19 cellular contexts compared by ENCODE assay signal in the genomic region with DNA sequence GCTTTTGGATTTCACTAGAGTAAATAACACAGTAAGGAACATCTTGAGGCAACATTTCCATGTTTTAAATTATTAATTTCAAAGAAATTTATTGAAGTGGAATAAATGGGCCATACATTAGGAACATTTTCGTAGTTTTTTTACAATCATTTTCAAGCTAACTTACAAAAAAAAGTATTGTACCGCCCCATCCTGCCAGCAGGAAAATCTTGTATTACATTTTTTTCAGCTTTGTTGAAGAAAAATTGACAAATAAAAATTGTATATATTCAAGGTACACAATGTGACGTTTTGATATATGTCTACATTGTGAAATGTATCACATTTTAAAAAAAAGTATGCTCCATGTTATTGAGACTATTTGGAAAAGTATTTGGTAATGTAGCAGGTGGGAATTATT.
"Had no signal": no experiment of that assay in that cellular context is flagged by ENCODE, and none has a peak within 500 bp of the region (broad histone marks: within the 10 kb centered on the region; RNA-seq: fewer than 3 reads in every experiment).

No MANE protein-coding gene starts in this region.

- H3K36me3 ChIP-seq: colonic mucosa had no signal

- DNase-seq: activated B cell treated with CpG ODN at 0.5 μM for 24 hours; activated CD4-positive, alpha-beta T cell treated with anti-CD3 and anti-CD28 coated beads, Interleukin-2, amount 10 ng/mL, durations not matched to agents 24 days and 14 days; activated CD8-positive, alpha-beta memory T cell treated with anti-CD3 and anti-CD28 coated beads, Interleukin-2, amount 50 U/mL, for 4 hours; activated CD8-positive, alpha-beta T cell treated with anti-CD3 and anti-CD28 coated beads, Interleukin-2, amount 10 ng/mL, durations not matched to agents 7 days and 5 days; activated effector memory CD4-positive, alpha-beta T cell treated with anti-CD3 and anti-CD28 coated beads, Interleukin-2, amount 50 U/mL, for 16 hours; activated T-cell treated with anti-CD3 and anti-CD28 coated beads, Interleukin-2, amount 50 U/mL, for 48 hours; caudate nucleus; colonic mucosa; effector memory CD8-positive, alpha-beta T cell; erythroblast; hippocampal formation; kidney; mesenchymal stem cell; SIG-M5; stimulated activated CD4-positive, alpha-beta T cell treated with anti-CD3 and anti-CD28 coated beads, Interleukin-2, amount 100 ng/mL, for 48 hours; stimulated activated naive CD4-positive, alpha-beta T cell; T-helper 17 cell had no signal

- H3K27me3 Mint-ChIP-seq: activated B cell treated with CpG ODN at 0.5 μM for 24 hours had no signal

- H3K4me1 Mint-ChIP-seq: activated B cell treated with CpG ODN at 0.5 μM for 24 hours, T-helper 17 cell had no signal

- H3K4me3 Mint-ChIP-seq: activated B cell treated with CpG ODN at 0.5 μM for 24 hours; activated CD4-positive, alpha-beta T cell treated with anti-CD3 and anti-CD28 coated beads, Interleukin-2, amount 10 ng/mL, durations not matched to agents 24 days and 14 days; activated CD8-positive, alpha-beta T cell treated with anti-CD3 and anti-CD28 coated beads, Interleukin-2, amount 10 ng/mL, durations not matched to agents 7 days and 5 days; activated naive CD4-positive, alpha-beta T cell treated with anti-CD3 and anti-CD28 coated beads, Interleukin-2, amount 50 U/mL, for 24 hours; effector memory CD8-positive, alpha-beta T cell; natural killer cell treated with Interleukin-12 subunit alpha and Interleukin-12 subunit beta and Interleukin-15 and Interleukin-18, amount 100 ng/mL, for 72 hours; T-helper 17 cell had no signal

- H3K27ac ChIP-seq: colonic mucosa had no signal

- FAIRE-seq: kidney had no signal

- H3K9me3 ChIP-seq: colonic mucosa had no signal

- H3K36me3 Mint-ChIP-seq: activated naive CD4-positive, alpha-beta T cell treated with anti-CD3 and anti-CD28 coated beads, Interleukin-2, amount 50 U/mL, for 24 hours; natural killer cell treated with Interleukin-12 subunit alpha and Interleukin-12 subunit beta and Interleukin-15 and Interleukin-18, amount 100 ng/mL, for 72 hours had no signal

- ATAC-seq: activated CD8-positive, alpha-beta T cell treated with anti-CD3 and anti-CD28 coated beads, Interleukin-2, amount 10 ng/mL, durations not matched to agents 7 days and 5 days; effector memory CD8-positive, alpha-beta T cell; natural killer cell treated with Interleukin-12 subunit alpha and Interleukin-12 subunit beta and Interleukin-15 and Interleukin-18, amount 100 ng/mL, for 72 hours; T-helper 17 cell had no signal

- H3K9me3 Mint-ChIP-seq: activated CD4-positive, alpha-beta T cell treated with anti-CD3 and anti-CD28 coated beads, Interleukin-2, amount 10 ng/mL, durations not matched to agents 24 days and 14 days; activated naive CD4-positive, alpha-beta T cell treated with anti-CD3 and anti-CD28 coated beads, Interleukin-2, amount 50 U/mL, for 24 hours; effector memory CD8-positive, alpha-beta T cell; natural killer cell treated with Interleukin-12 subunit alpha and Interleukin-12 subunit beta and Interleukin-15 and Interleukin-18, amount 100 ng/mL, for 72 hours had no signal

- H3K4me1 ChIP-seq: colonic mucosa had no signal

- H3K4me3 ChIP-seq: colonic mucosa had no signal

- H3K27ac Mint-ChIP-seq: activated B cell treated with CpG ODN at 0.5 μM for 24 hours; activated CD4-positive, alpha-beta T cell treated with anti-CD3 and anti-CD28 coated beads, Interleukin-2, amount 10 ng/mL, durations not matched to agents 24 days and 14 days; activated CD8-positive, alpha-beta T cell treated with anti-CD3 and anti-CD28 coated beads, Interleukin-2, amount 10 ng/mL, durations not matched to agents 7 days and 5 days; activated naive CD4-positive, alpha-beta T cell treated with anti-CD3 and anti-CD28 coated beads, Interleukin-2, amount 50 U/mL, for 24 hours; effector memory CD8-positive, alpha-beta T cell; natural killer cell treated with Interleukin-12 subunit alpha and Interleukin-12 subunit beta and Interleukin-15 and Interleukin-18, amount 100 ng/mL, for 72 hours; T-helper 17 cell had no signal
